Comparison of ENCODE assay signal across 10 cellular contexts in genomic region chr1:234988160-234988528, GRCh38.
A peak's percentile ranks its signal among the peaks of the same experiment; 100 is the strongest.
DNase-seq lines count a peak whose midpoint lies in the region; ATAC-seq, FAIRE-seq and TF ChIP-seq lines count a peak whose summit lies in the region.
"Had no signal": no experiment of that assay in that cellular context is flagged by ENCODE, and none has a peak within 500 bp of the region (broad histone marks: within the 10 kb centered on the region; RNA-seq: fewer than 3 reads in every experiment).

No MANE protein-coding gene starts in this region.

- FAIRE-seq in astrocyte (lab: Jason Lieb, UNC), result no peak

- H3K27me3 ChIP-seq in astrocyte (ENCODE audit: insufficient read depth, low read length) (no peaks in the 10 kb centered on the region), thoracic aorta (replicated peaks; ENCODE audit: insufficient read depth) (no peaks in the 10 kb centered on the region)

- H3K36me3 Mint-ChIP-seq in activated CD4-positive, alpha-beta T cell treated with anti-CD3 and anti-CD28 coated beads, Interleukin-2, amount 10 ng/mL, durations not matched to agents 24 days and 14 days (ENCODE audit: low read depth), result peaks cover 8% of the 10 kb centered on the region
- H3K36me3 Mint-ChIP-seq in astrocyte (ENCODE audit: low read depth, unreplicated experiment) (no peaks in the 10 kb centered on the region), memory B cell (no peaks in the 10 kb centered on the region)

- H3K27me3 Mint-ChIP-seq in activated CD4-positive, alpha-beta T cell treated with anti-CD3 and anti-CD28 coated beads, Interleukin-2, amount 10 ng/mL, durations not matched to agents 24 days and 14 days, result no peaks in the 10 kb centered on the region
- H3K27me3 Mint-ChIP-seq in astrocyte (ENCODE audit: low read depth, unreplicated experiment) (no peaks in the 10 kb centered on the region), memory B cell (no peaks in the 10 kb centered on the region)

- H2AFZ ChIP-seq in astrocyte (ENCODE audit: low read depth, low read length), result no peak overlapping the region

- H3K4me1 Mint-ChIP-seq in activated CD4-positive, alpha-beta T cell treated with anti-CD3 and anti-CD28 coated beads, Interleukin-2, amount 10 ng/mL, durations not matched to agents 24 days and 14 days, result peaks cover 73% of the 10 kb centered on the region
- H3K4me1 Mint-ChIP-seq in astrocyte (ENCODE audit: low read depth, unreplicated experiment) (peaks cover 34% of the 10 kb centered on the region), memory B cell (peaks cover 36% of the 10 kb centered on the region)

- no peak overlapping the region for H3K4me3 ChIP-seq in astrocyte (ENCODE audit: insufficient read depth, low read depth, low read length)
- H3K4me3 ChIP-seq in thoracic aorta, result no peak overlapping the region

- no peaks in the 10 kb centered on the region for H3K9me3 ChIP-seq in astrocyte (ENCODE audit: insufficient read depth, low read depth, low read length)
- no peaks in the 10 kb centered on the region for H3K9me3 ChIP-seq in thoracic aorta

- H3K27ac Mint-ChIP-seq in activated CD4-positive, alpha-beta T cell treated with anti-CD3 and anti-CD28 coated beads, Interleukin-2, amount 10 ng/mL, durations not matched to agents 24 days and 14 days, result peak overlapping the region; percentile 98
- H3K27ac Mint-ChIP-seq in astrocyte (ENCODE audit: unreplicated experiment) (peak overlapping the region; percentile 85), memory B cell (peak overlapping the region; percentile 74)

- peaks cover 36% of the 10 kb centered on the region for H3K4me1 ChIP-seq in astrocyte (ENCODE audit: insufficient read depth, low read length)
- H3K4me1 ChIP-seq in thoracic aorta (ENCODE audit: control insufficient read depth in 1 of 2, low read depth in 2 of 2), result peaks cover 27 to 59% of the 10 kb centered on the region in 2 donors

- no peaks in the 10 kb centered on the region for H3K79me2 ChIP-seq in astrocyte (ENCODE audit: insufficient read depth, low read length)

- TF ChIP-seq CTCF in astrocyte (IDR thresholded peaks at IDR 0.05; ENCODE audit: insufficient read depth, low read depth, low read length), result no peak
- no peak for TF ChIP-seq CTCF in thoracic aorta (IDR thresholded peaks at IDR 0.05)

- H3K9me3 Mint-ChIP-seq in activated CD4-positive, alpha-beta T cell treated with anti-CD3 and anti-CD28 coated beads, Interleukin-2, amount 10 ng/mL, durations not matched to agents 24 days and 14 days, result no peaks in the 10 kb centered on the region
- H3K9me3 Mint-ChIP-seq in astrocyte (ENCODE audit: unreplicated experiment), result peaks cover 2% of the 10 kb centered on the region
- H3K9me3 Mint-ChIP-seq in memory B cell, result peaks cover 1% of the 10 kb centered on the region

- no peaks in the 10 kb centered on the region for H3K36me3 ChIP-seq in astrocyte (ENCODE audit: insufficient read depth, low read length)
- H3K36me3 ChIP-seq in thoracic aorta, result no peaks in the 10 kb centered on the region

- DNase-seq in activated CD4-positive, alpha-beta T cell treated with anti-CD3 and anti-CD28 coated beads, Interleukin-2, amount 10 ng/mL, durations not matched to agents 24 days and 14 days, result no peak
- DNase-seq in activated CD4-positive, alpha-beta T cell treated with anti-CD3 and anti-CD28 coated beads for 1 hour, result no peak
- DNase-seq in astrocyte (ENCODE audit: low read depth), result no peak
- no peak for DNase-seq in memory B cell (ENCODE audit: low spot score in 2 of 2)
- no peak for DNase-seq in thoracic aorta (ENCODE audit: low spot score)
- DNase-seq in NCI-H187 treated with DMSO at 0.1 percent for 48 hours (lab: John Stamatoyannopoulos, UW), result no peak
- DNase-seq in NCI-H748 (lab: John Stamatoyannopoulos, UW; ENCODE audit: unreplicated experiment), result no peak
- DNase-seq: NCI-H187, T-helper 9 cell had no signal

- intact Hi-C loops in activated CD4-positive, alpha-beta T cell treated with anti-CD3 and anti-CD28 coated beads, Interleukin-2, amount 10 ng/mL, durations not matched to agents 24 days and 14 days (cut with micrococcal nuclease), result no loop called here

- H4K20me1 ChIP-seq in astrocyte (ENCODE audit: insufficient read depth, low read length), result no peaks in the 10 kb centered on the region

- H3K4me2 ChIP-seq in astrocyte (ENCODE audit: low read length), result no peak overlapping the region

- H3K4me3 Mint-ChIP-seq in activated CD4-positive, alpha-beta T cell treated with anti-CD3 and anti-CD28 coated beads, Interleukin-2, amount 10 ng/mL, durations not matched to agents 24 days and 14 days, result peak overlapping the region; percentile 66
- H3K4me3 Mint-ChIP-seq in astrocyte (ENCODE audit: unreplicated experiment) (no peak overlapping the region), memory B cell (no peak overlapping the region)

- ATAC-seq in memory B cell (ENCODE audit: low read depth) (no peak), thoracic aorta (ENCODE audit: insufficient number of reproducible peaks, low FRiP score, low read depth) (no peak), GM21447 (IDR thresholded peaks at IDR 0.05; ENCODE audit: unreplicated experiment) (no peak)

- peak overlapping the region; percentile 94 for H3K27ac ChIP-seq in astrocyte (ENCODE audit: low read depth, low read length)
- H3K27ac ChIP-seq in thoracic aorta, result peak overlapping the region; percentile 93 to 99

- peak overlapping the region; percentile 76 for H3K9ac ChIP-seq in astrocyte (ENCODE audit: low read length)
